Comparison of ENCODE assay signal across 19 cellular contexts in the genomic region with DNA sequence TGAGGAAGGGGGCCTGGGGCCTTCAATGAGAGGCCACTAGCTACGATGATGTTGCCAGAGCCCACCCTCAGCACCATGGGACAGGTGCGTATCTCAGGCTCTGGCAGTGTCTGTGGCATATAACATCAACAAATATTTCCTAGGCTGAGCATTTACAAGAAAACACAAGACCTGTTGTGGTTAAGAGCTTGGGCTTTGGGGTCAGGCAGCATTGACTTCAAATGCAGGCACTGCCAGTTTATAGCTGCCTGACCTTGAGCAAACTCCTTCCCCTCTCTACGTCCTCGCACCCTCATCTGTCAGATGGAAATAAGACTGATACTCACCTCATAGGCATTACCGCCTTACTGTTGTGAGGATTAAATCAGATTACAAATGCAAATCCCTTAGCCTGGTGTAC.
A peak's percentile ranks its signal among the peaks of the same experiment; 100 is the strongest.
DNase-seq lines count a peak whose midpoint lies in the region; ATAC-seq lines count a peak whose summit lies in the region.
"Had no signal": no experiment of that assay in that cellular context is flagged by ENCODE, and none has a peak within 500 bp of the region (broad histone marks: within the 10 kb centered on the region; RNA-seq: fewer than 3 reads in every experiment).

No MANE protein-coding gene starts in this region.

- H3K27ac Mint-ChIP-seq in activated CD4-positive, alpha-beta T cell treated with anti-CD3 and anti-CD28 coated beads, Interleukin-2, amount 10 ng/mL, durations not matched to agents 7 days and 5 days = peak overlapping the region; percentile 79
- peak overlapping the region; percentile 28 for H3K27ac Mint-ChIP-seq in activated CD8-positive, alpha-beta T cell treated with anti-CD3 and anti-CD28 coated beads, Interleukin-2, amount 10 ng/mL, durations not matched to agents 7 days and 5 days
- H3K27ac Mint-ChIP-seq in natural killer cell treated with Interleukin-12 subunit alpha and Interleukin-12 subunit beta and Interleukin-15 and Interleukin-18, amount 100 ng/mL, for 72 hours = peak overlapping the region; percentile 78 to 86
- H3K27ac Mint-ChIP-seq: B cell had no signal

- peak; percentile 36 for ATAC-seq in activated CD8-positive, alpha-beta T cell treated with anti-CD3 and anti-CD28 coated beads, Interleukin-2, amount 10 ng/mL, durations not matched to agents 7 days and 5 days
- ATAC-seq in natural killer cell treated with Interleukin-12 subunit alpha and Interleukin-12 subunit beta and Interleukin-15 and Interleukin-18, amount 100 ng/mL, for 72 hours = no peak
- no peak for ATAC-seq in HG02678 (IDR thresholded peaks at IDR 0.05; ENCODE audit: unreplicated experiment)
- ATAC-seq: GM12878, HepG2, sciatic nerve had no signal

- H3K27ac ChIP-seq in KOPT-K1 (ENCODE audit: low read depth, low read length, poor library complexity, severe bottlenecking) = peak overlapping the region; percentile 95
- H3K27ac ChIP-seq: epithelial cell of prostate, parathyroid adenoma, SJSA1 had no signal

- CTCF ChIA-PET in activated CD4-positive, alpha-beta T cell treated with anti-CD3 and anti-CD28 coated beads, Interleukin-2, amount 10 ng/mL, durations not matched to agents 7 days and 5 days (lab: Charles Lee) = interaction anchor here (1.4 to 4.5 kb wide), 4 partner anchors 9 to 37 kb away, joined by 4 to 25 read pairs (median 6); no protein-coding TSS in a partner anchor
- CTCF ChIA-PET in activated CD8-positive, alpha-beta T cell treated with anti-CD3 and anti-CD28 coated beads, Interleukin-2, amount 10 ng/mL, durations not matched to agents 7 days and 5 days (lab: Charles Lee) = interaction anchor here (0.9 to 3.9 kb wide), 2 partner anchors 19 to 36 kb away, joined by 3 to 41 read pairs; no protein-coding TSS in a partner anchor

- peaks cover 14% of the 10 kb centered on the region for H3K36me3 Mint-ChIP-seq in activated CD4-positive, alpha-beta T cell treated with anti-CD3 and anti-CD28 coated beads, Interleukin-2, amount 10 ng/mL, durations not matched to agents 7 days and 5 days (ENCODE audit: low read depth)
- H3K36me3 Mint-ChIP-seq in activated CD8-positive, alpha-beta T cell treated with anti-CD3 and anti-CD28 coated beads, Interleukin-2, amount 10 ng/mL, durations not matched to agents 7 days and 5 days (ENCODE audit: low read depth) = no peaks in the 10 kb centered on the region
- no peaks in the 10 kb centered on the region for H3K36me3 Mint-ChIP-seq in natural killer cell treated with Interleukin-12 subunit alpha and Interleukin-12 subunit beta and Interleukin-15 and Interleukin-18, amount 100 ng/mL, for 72 hours

- H3K27me3 Mint-ChIP-seq in activated CD4-positive, alpha-beta T cell treated with anti-CD3 and anti-CD28 coated beads, Interleukin-2, amount 10 ng/mL, durations not matched to agents 7 days and 5 days = no peaks in the 10 kb centered on the region
- H3K27me3 Mint-ChIP-seq in activated CD8-positive, alpha-beta T cell treated with anti-CD3 and anti-CD28 coated beads, Interleukin-2, amount 10 ng/mL, durations not matched to agents 7 days and 5 days (ENCODE audit: low read depth) = peaks cover 3% of the 10 kb centered on the region
- no peaks in the 10 kb centered on the region for H3K27me3 Mint-ChIP-seq in natural killer cell treated with Interleukin-12 subunit alpha and Interleukin-12 subunit beta and Interleukin-15 and Interleukin-18, amount 100 ng/mL, for 72 hours

- H3K9me3 ChIP-seq in KOPT-K1 (ENCODE audit: insufficient read depth, low read length, poor library complexity, severe bottlenecking) = no peaks in the 10 kb centered on the region
- H3K9me3 ChIP-seq: SJSA1 had no signal

- peaks cover 86% of the 10 kb centered on the region for H3K4me1 Mint-ChIP-seq in activated CD4-positive, alpha-beta T cell treated with anti-CD3 and anti-CD28 coated beads, Interleukin-2, amount 10 ng/mL, durations not matched to agents 7 days and 5 days
- peaks cover 63% of the 10 kb centered on the region for H3K4me1 Mint-ChIP-seq in activated CD8-positive, alpha-beta T cell treated with anti-CD3 and anti-CD28 coated beads, Interleukin-2, amount 10 ng/mL, durations not matched to agents 7 days and 5 days (ENCODE audit: low read depth)
- peaks cover 92 to 94% of the 10 kb centered on the region in 2 donors for H3K4me1 Mint-ChIP-seq in natural killer cell treated with Interleukin-12 subunit alpha and Interleukin-12 subunit beta and Interleukin-15 and Interleukin-18, amount 100 ng/mL, for 72 hours (ENCODE audit: low read depth in 2 of 2)

- no peak for DNase-seq in activated CD4-positive, alpha-beta T cell treated with anti-CD3 and anti-CD28 coated beads, Interleukin-2, amount 10 ng/mL, durations not matched to agents 7 days and 5 days
- DNase-seq in activated CD4-positive, alpha-beta T cell treated with anti-CD3 and anti-CD28 coated beads, Interleukin-2, amount 50 U/mL, for 48 hours = no peak
- peak; percentile 50 for DNase-seq in activated CD8-positive, alpha-beta T cell treated with anti-CD3 and anti-CD28 coated beads, Interleukin-2, amount 10 ng/mL, durations not matched to agents 7 days and 5 days
- no peak for DNase-seq in natural killer cell treated with Interleukin-12 subunit alpha and Interleukin-12 subunit beta and Interleukin-15 and Interleukin-18, amount 100 ng/mL, for 72 hours (ENCODE audit: low spot score)
- DNase-seq in dermis blood vessel endothelial cell = no peak
- no peak for DNase-seq in NCI-H2029 (lab: John Stamatoyannopoulos, UW)
- DNase-seq: activated CD4-positive, CD25-positive, alpha-beta regulatory T cell; activated CD8-positive, alpha-beta memory T cell treated with anti-CD3 and anti-CD28 coated beads, Interleukin-2, amount 50 U/mL, for 4 hours; NCI-H146; NCI-H774 had no signal

- POLR2A ChIA-PET in activated CD4-positive, alpha-beta T cell treated with anti-CD3 and anti-CD28 coated beads, Interleukin-2, amount 10 ng/mL, durations not matched to agents 7 days and 5 days (lab: Charles Lee) = no interaction called here
- POLR2A ChIA-PET in activated CD8-positive, alpha-beta T cell treated with anti-CD3 and anti-CD28 coated beads, Interleukin-2, amount 10 ng/mL, durations not matched to agents 7 days and 5 days (lab: Charles Lee) = no interaction called here

- H3K36me3 ChIP-seq in KOPT-K1 (ENCODE audit: insufficient read depth, low read length) = no peaks in the 10 kb centered on the region
- H3K36me3 ChIP-seq: SJSA1 had no signal

- H3K9me3 Mint-ChIP-seq in activated CD4-positive, alpha-beta T cell treated with anti-CD3 and anti-CD28 coated beads, Interleukin-2, amount 10 ng/mL, durations not matched to agents 7 days and 5 days = peaks cover 2% of the 10 kb centered on the region
- no peaks in the 10 kb centered on the region for H3K9me3 Mint-ChIP-seq in activated CD8-positive, alpha-beta T cell treated with anti-CD3 and anti-CD28 coated beads, Interleukin-2, amount 10 ng/mL, durations not matched to agents 7 days and 5 days (ENCODE audit: insufficient read depth)
- H3K9me3 Mint-ChIP-seq in natural killer cell treated with Interleukin-12 subunit alpha and Interleukin-12 subunit beta and Interleukin-15 and Interleukin-18, amount 100 ng/mL, for 72 hours = no peaks in the 10 kb centered on the region

- H3K4me3 Mint-ChIP-seq in activated CD4-positive, alpha-beta T cell treated with anti-CD3 and anti-CD28 coated beads, Interleukin-2, amount 10 ng/mL, durations not matched to agents 7 days and 5 days = no peak overlapping the region
- no peak overlapping the region for H3K4me3 Mint-ChIP-seq in activated CD8-positive, alpha-beta T cell treated with anti-CD3 and anti-CD28 coated beads, Interleukin-2, amount 10 ng/mL, durations not matched to agents 7 days and 5 days
- H3K4me3 Mint-ChIP-seq in natural killer cell treated with Interleukin-12 subunit alpha and Interleukin-12 subunit beta and Interleukin-15 and Interleukin-18, amount 100 ng/mL, for 72 hours = peak overlapping the region; percentile 57
- H3K4me3 Mint-ChIP-seq: B cell had no signal

Comparison
In these comparisons a context has a peak if more than half of its experiments do, and no peak if none do; other contexts are left out.
1. H3K27ac Mint-ChIP-seq: peak in every context shown above with its lines; median percentile 82 in natural killer cell treated with Interleukin-12 subunit alpha and Interleukin-12 subunit beta and Interleukin-15 and Interleukin-18, amount 100 ng/mL, for 72 hours; 79 in activated CD4-positive, alpha-beta T cell treated with anti-CD3 and anti-CD28 coated beads, Interleukin-2, amount 10 ng/mL, durations not matched to agents 7 days and 5 days; 28 in activated CD8-positive, alpha-beta T cell treated with anti-CD3 and anti-CD28 coated beads, Interleukin-2, amount 10 ng/mL, durations not matched to agents 7 days and 5 days.